ENCODE assay signal across 32 cellular contexts in the genomic region with DNA sequence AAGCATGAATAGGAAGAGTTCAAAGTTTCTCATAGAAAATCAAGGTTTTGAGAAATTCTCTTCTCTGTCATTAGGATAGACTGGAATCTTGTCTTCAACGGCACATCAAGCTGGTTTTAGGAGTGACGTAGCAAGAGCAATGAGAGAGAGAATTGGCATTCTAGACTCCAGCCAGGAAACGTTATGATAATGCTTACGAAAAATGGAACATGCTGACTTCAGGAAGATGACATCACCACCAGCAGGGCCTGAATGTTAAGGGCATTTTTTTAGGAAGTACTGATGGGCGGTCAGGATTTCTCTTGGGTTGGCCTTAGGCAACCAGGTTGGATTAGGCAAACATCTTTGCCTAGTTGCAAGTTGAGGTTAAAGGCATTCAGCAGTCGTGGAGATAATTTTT.
"Had no signal": no experiment of that assay in that cellular context is flagged by ENCODE, and none has a peak within 500 bp of the region (broad histone marks: within the 10 kb centered on the region; RNA-seq: fewer than 3 reads in every experiment).

No MANE protein-coding gene starts in this region.

- H3K9me3 Mint-ChIP-seq: activated B cell treated with CpG ODN at 0.5 μM for 24 hours; activated CD4-positive, alpha-beta memory T cell treated with anti-CD3 and anti-CD28 coated beads for 36 hours; activated CD4-positive, alpha-beta T cell treated with anti-CD3 and anti-CD28 coated beads, Interleukin-2, amount 10 ng/mL, durations not matched to agents 24 days and 14 days; activated CD8-positive, alpha-beta T cell treated with anti-CD3 and anti-CD28 coated beads for 36 hours; activated naive CD4-positive, alpha-beta T cell treated with anti-CD3 and anti-CD28 coated beads, Interleukin-2, amount 10 ng/mL, durations not matched to agents 7 days and 5 days; activated naive CD4-positive, alpha-beta T cell treated with anti-CD3 and anti-CD28 coated beads, Interleukin-2, amount 50 U/mL, for 24 hours; activated naive CD8-positive, alpha-beta T cell treated with anti-CD3 and anti-CD28 coated beads, Interleukin-2, amount 10 ng/mL, durations not matched to agents 7 days and 5 days; activated naive CD8-positive, alpha-beta T cell treated with anti-CD3 and anti-CD28 coated beads, Interleukin-2, amount 50 U/mL, for 24 hours; activated T-cell treated with anti-CD3 and anti-CD28 coated beads, Interleukin-2, amount 50 U/mL, for 4 hours; activated T-helper 1 cell treated with anti-CD3 and anti-CD28 coated beads, Interleukin-12 subunit alpha, Interleukin-12 subunit beta, Interleukin-2, Interleukin-4 antibody, amounts not matched to agents 30 ng/mL and 10 ng/mL and 1 ng/mL, durations not matched to agents 14 hours and 24 hours and 36 hours; activated T-helper 17 cell treated with anti-CD3 and anti-CD28 coated beads, Interleukin-2, amount 50 U/mL, for 72 hours had no signal

- H3K27ac Mint-ChIP-seq: activated B cell treated with CpG ODN at 0.5 μM for 24 hours; activated CD4-positive, alpha-beta memory T cell treated with anti-CD3 and anti-CD28 coated beads for 36 hours; activated CD4-positive, alpha-beta T cell treated with anti-CD3 and anti-CD28 coated beads, Interleukin-2, amount 10 ng/mL, durations not matched to agents 24 days and 14 days; activated CD8-positive, alpha-beta T cell treated with anti-CD3 and anti-CD28 coated beads for 36 hours; activated naive CD4-positive, alpha-beta T cell treated with anti-CD3 and anti-CD28 coated beads, Interleukin-2, amount 10 ng/mL, durations not matched to agents 7 days and 5 days; activated naive CD4-positive, alpha-beta T cell treated with anti-CD3 and anti-CD28 coated beads, Interleukin-2, amount 50 U/mL, for 24 hours; activated naive CD8-positive, alpha-beta T cell; activated naive CD8-positive, alpha-beta T cell treated with anti-CD3 and anti-CD28 coated beads, Interleukin-2, amount 10 ng/mL, durations not matched to agents 7 days and 5 days; activated naive CD8-positive, alpha-beta T cell treated with anti-CD3 and anti-CD28 coated beads, Interleukin-2, amount 50 U/mL, for 24 hours; activated T-cell treated with anti-CD3 and anti-CD28 coated beads, Interleukin-2, amount 50 U/mL, for 72 hours; activated T-helper 1 cell treated with anti-CD3 and anti-CD28 coated beads, Interleukin-12 subunit alpha, Interleukin-12 subunit beta, Interleukin-2, Interleukin-4 antibody, amounts not matched to agents 30 ng/mL and 10 ng/mL and 1 ng/mL, durations not matched to agents 14 hours and 24 hours and 36 hours; activated T-helper 17 cell treated with anti-CD3 and anti-CD28 coated beads, Interleukin-2, amount 50 U/mL, for 72 hours; brain; T-cell; T-helper 17 cell had no signal

- ATAC-seq: activated CD8-positive, alpha-beta T cell treated with anti-CD3 and anti-CD28 coated beads for 36 hours; activated naive CD8-positive, alpha-beta T cell treated with anti-CD3 and anti-CD28 coated beads, Interleukin-2, amount 50 U/mL, for 24 hours; activated T-cell treated with anti-CD3 and anti-CD28 coated beads, Interleukin-2, amount 50 U/mL, for 4 hours; activated T-cell treated with anti-CD3 and anti-CD28 coated beads, Interleukin-2, amount 50 U/mL, for 72 hours; activated T-helper 17 cell treated with anti-CD3 and anti-CD28 coated beads, Interleukin-2, amount 50 U/mL, for 72 hours; T-cell; T-helper 17 cell had no signal

- H3K27me3 Mint-ChIP-seq: activated CD4-positive, alpha-beta memory T cell treated with anti-CD3 and anti-CD28 coated beads for 36 hours; activated CD4-positive, alpha-beta T cell treated with anti-CD3 and anti-CD28 coated beads, Interleukin-2, amount 10 ng/mL, durations not matched to agents 24 days and 14 days; activated naive CD4-positive, alpha-beta T cell treated with anti-CD3 and anti-CD28 coated beads, Interleukin-2, amount 10 ng/mL, durations not matched to agents 7 days and 5 days had no signal

- FAIRE-seq: TTC549 had no signal

- H3K4me3 ChIP-seq: ascending aorta had no signal

- H3K36me3 ChIP-seq: ascending aorta had no signal

- H3K4me1 Mint-ChIP-seq: activated B cell treated with CpG ODN at 0.5 μM for 24 hours; activated CD4-positive, alpha-beta T cell treated with anti-CD3 and anti-CD28 coated beads, Interleukin-2, amount 10 ng/mL, durations not matched to agents 24 days and 14 days; activated naive CD4-positive, alpha-beta T cell treated with anti-CD3 and anti-CD28 coated beads, Interleukin-2, amount 10 ng/mL, durations not matched to agents 7 days and 5 days; activated naive CD4-positive, alpha-beta T cell treated with anti-CD3 and anti-CD28 coated beads, Interleukin-2, amount 50 U/mL, for 24 hours; activated naive CD8-positive, alpha-beta T cell treated with anti-CD3 and anti-CD28 coated beads, Interleukin-2, amount 10 ng/mL, durations not matched to agents 7 days and 5 days; activated naive CD8-positive, alpha-beta T cell treated with anti-CD3 and anti-CD28 coated beads, Interleukin-2, amount 50 U/mL, for 24 hours; activated T-helper 17 cell treated with anti-CD3 and anti-CD28 coated beads, Interleukin-2, amount 50 U/mL, for 72 hours; T-cell; T-helper 17 cell had no signal

- H3K36me3 Mint-ChIP-seq: activated CD4-positive, alpha-beta memory T cell treated with anti-CD3 and anti-CD28 coated beads for 36 hours; activated naive CD4-positive, alpha-beta T cell treated with anti-CD3 and anti-CD28 coated beads, Interleukin-2, amount 10 ng/mL, durations not matched to agents 7 days and 5 days; activated naive CD4-positive, alpha-beta T cell treated with anti-CD3 and anti-CD28 coated beads, Interleukin-2, amount 50 U/mL, for 24 hours; activated naive CD8-positive, alpha-beta T cell; activated naive CD8-positive, alpha-beta T cell treated with anti-CD3 and anti-CD28 coated beads, Interleukin-2, amount 10 ng/mL, durations not matched to agents 7 days and 5 days; brain; T-cell had no signal

- H3K27me3 ChIP-seq: ascending aorta had no signal

- H3K4me3 Mint-ChIP-seq: activated B cell treated with CpG ODN at 0.5 μM for 24 hours; activated CD4-positive, alpha-beta memory T cell treated with anti-CD3 and anti-CD28 coated beads for 36 hours; activated CD4-positive, alpha-beta T cell treated with anti-CD3 and anti-CD28 coated beads, Interleukin-2, amount 10 ng/mL, durations not matched to agents 24 days and 14 days; activated CD8-positive, alpha-beta T cell treated with anti-CD3 and anti-CD28 coated beads for 36 hours; activated naive CD4-positive, alpha-beta T cell treated with anti-CD3 and anti-CD28 coated beads, Interleukin-2, amount 10 ng/mL, durations not matched to agents 7 days and 5 days; activated naive CD4-positive, alpha-beta T cell treated with anti-CD3 and anti-CD28 coated beads, Interleukin-2, amount 50 U/mL, for 24 hours; activated naive CD8-positive, alpha-beta T cell; activated naive CD8-positive, alpha-beta T cell treated with anti-CD3 and anti-CD28 coated beads, Interleukin-2, amount 10 ng/mL, durations not matched to agents 7 days and 5 days; activated naive CD8-positive, alpha-beta T cell treated with anti-CD3 and anti-CD28 coated beads, Interleukin-2, amount 50 U/mL, for 24 hours; activated T-cell treated with anti-CD3 and anti-CD28 coated beads, Interleukin-2, amount 50 U/mL, for 4 hours; activated T-cell treated with anti-CD3 and anti-CD28 coated beads, Interleukin-2, amount 50 U/mL, for 72 hours; activated T-helper 1 cell treated with anti-CD3 and anti-CD28 coated beads, Interleukin-12 subunit alpha, Interleukin-12 subunit beta, Interleukin-2, Interleukin-4 antibody, amounts not matched to agents 30 ng/mL and 10 ng/mL and 1 ng/mL, durations not matched to agents 14 hours and 24 hours and 36 hours; activated T-helper 17 cell treated with anti-CD3 and anti-CD28 coated beads, Interleukin-2, amount 50 U/mL, for 72 hours; brain; T-cell; T-helper 17 cell had no signal

- DNase-seq: activated B cell treated with CpG ODN at 0.5 μM for 24 hours; activated CD4-positive, alpha-beta memory T cell treated with anti-CD3 and anti-CD28 coated beads for 36 hours; activated CD4-positive, alpha-beta T cell treated with anti-CD3 and anti-CD28 coated beads for 4 hours; activated CD4-positive, alpha-beta T cell treated with anti-CD3 and anti-CD28 coated beads, Interleukin-2, amount 10 ng/mL, durations not matched to agents 24 days and 14 days; activated CD4-positive, alpha-beta T cell treated with anti-CD3 and anti-CD28 coated beads, Interleukin-2, amount 50 U/mL, for 1 hour; activated CD4-positive, alpha-beta T cell treated with anti-CD3 and anti-CD28 coated beads, Interleukin-2, amount 50 U/mL, for 4 hours; activated CD4-positive, CD25-positive, alpha-beta regulatory T cell treated with anti-CD3 and anti-CD28 coated beads, Interleukin-2, amount 50 U/mL, for 72 hours; activated CD8-positive, alpha-beta memory T cell treated with anti-CD3 and anti-CD28 coated beads, Interleukin-2, amount 50 U/mL, for 4 hours; activated CD8-positive, alpha-beta T cell treated with anti-CD3 and anti-CD28 coated beads for 36 hours; activated effector memory CD4-positive, alpha-beta T cell treated with anti-CD3 and anti-CD28 coated beads, Interleukin-2, amount 50 U/mL, for 16 hours; activated gamma-delta T cell treated with Interleukin-2 at 50 U/mL for 16 hours; activated naive CD4-positive, alpha-beta T cell; activated naive CD4-positive, alpha-beta T cell treated with anti-CD3 and anti-CD28 coated beads, Interleukin-2, amount 10 ng/mL, durations not matched to agents 7 days and 5 days; activated naive CD8-positive, alpha-beta T cell treated with anti-CD3 and anti-CD28 coated beads, Interleukin-2, amount 10 ng/mL, durations not matched to agents 7 days and 5 days; activated naive CD8-positive, alpha-beta T cell treated with anti-CD3 and anti-CD28 coated beads, Interleukin-2, amount 50 U/mL, for 24 hours; activated T-cell treated with anti-CD3 and anti-CD28 coated beads for 4 hours; activated T-cell treated with anti-CD3 and anti-CD28 coated beads, Interleukin-2, amount 50 U/mL, for 1 hour; activated T-cell treated with anti-CD3 and anti-CD28 coated beads, Interleukin-2, amount 50 U/mL, for 4 hours; activated T-cell treated with anti-CD3 and anti-CD28 coated beads, Interleukin-2, amount 50 U/mL, for 72 hours; amygdala; anterior cingulate cortex; central memory CD4-positive, alpha-beta T cell; T-cell; T-helper 17 cell; T-helper 9 cell had no signal
